Comparison of ENCODE assay signal across 31 cellular contexts in genomic region chr17:27751622-27752490, GRCh38. TPM values are rescaled to one million over a fixed set of nuclear protein-coding genes. Genes with fewer than 3 reads are reported as not detected.
DNase-seq lines count a peak whose midpoint lies in the region; ATAC-seq and TF ChIP-seq lines count a peak whose summit lies in the region.
"Had no signal": no experiment of that assay in that cellular context is flagged by ENCODE, and none has a peak within 500 bp of the region (broad histone marks: within the 10 kb centered on the region; RNA-seq: fewer than 3 reads in every experiment).

No MANE protein-coding gene starts in this region.

- DNase-seq in NCI-H82 (lab: John Stamatoyannopoulos, UW) (peak; percentile 48), NCI-H82 treated with DMSO at 0.1 percent for 48 hours (lab: John Stamatoyannopoulos, UW; ENCODE audit: unreplicated experiment) (no peak), H7 (peak; percentile 11), heart right ventricle (no peak), neuronal stem cell (ENCODE audit: low spot score) (no peak), GOT3 (lab: John Stamatoyannopoulos, UW) (no peak), GF-D8 (lab: John Stamatoyannopoulos, UW) (no peak), trophoblast cell (no peak)
- DNase-seq: activated CD4-positive, alpha-beta T cell treated with anti-CD3 and anti-CD28 coated beads for 36 hours; activated effector memory CD4-positive, alpha-beta T cell treated with anti-CD3 and anti-CD28 coated beads, Interleukin-2, amount 50 U/mL, for 16 hours; central memory CD4-positive, alpha-beta T cell; dermis blood vessel endothelial cell; DMS79; esophagus squamous epithelium; foreskin melanocyte; HCEC 1CT; NCI-H1092; NCI-H1694 treated with DMSO at 0.1 percent for 48 hours; NCI-H2171 treated with DMSO at 0.1 percent for 48 hours; SHP77 treated with DMSO at 0.1 percent for 48 hours; sigmoid colon; stimulated activated CD4-positive, alpha-beta T cell treated with anti-CD3 and anti-CD28 coated beads, Interleukin-12 subunit alpha, Interleukin-12 subunit beta, amount 100 ng/mL, for 4 hours; stimulated activated CD4-positive, alpha-beta T cell treated with anti-CD3 and anti-CD28 coated beads, Interleukin-2, amount 100 ng/mL, for 48 hours; stomach; thyroid gland had no signal

- H3K36me3 ChIP-seq in H7 (replicated peaks; ENCODE audit: control insufficient read depth, insufficient read depth, low read length) (no peaks in the 10 kb centered on the region), heart right ventricle (no peaks in the 10 kb centered on the region), neuronal stem cell (replicated peaks in 1 of 2; ENCODE audit: control insufficient read depth in 2 of 2, insufficient read depth in 2 of 2, low read length in 2 of 2) (no peaks in the 10 kb centered on the region), trophoblast cell (ENCODE audit: control insufficient read depth in 1 of 2, insufficient read depth in 2 of 2, low read length in 2 of 2) (no peaks in the 10 kb centered on the region)
- H3K36me3 ChIP-seq: esophagus squamous epithelium, prostate gland, sigmoid colon, stomach, thyroid gland had no signal

- H3K27ac ChIP-seq in heart right ventricle (no peak overlapping the region), neuronal stem cell (replicated peaks; ENCODE audit: low read length) (no peak overlapping the region), trophoblast cell (ENCODE audit: low read depth, low read length) (no peak overlapping the region)
- H3K27ac ChIP-seq: C4-2B, esophagus squamous epithelium, prostate gland, sigmoid colon, stomach, thyroid gland had no signal

- peak in 5 of 8 donors; percentile 30 to 52 (median 38) for ATAC-seq in heart right ventricle
- ATAC-seq: activated CD4-positive, alpha-beta T cell treated with anti-CD3 and anti-CD28 coated beads for 36 hours; Panc1 had no signal

- H2BK5ac ChIP-seq in neuronal stem cell (ENCODE audit: low read length) (no peak overlapping the region), trophoblast cell (ENCODE audit: low read depth, low read length, poor library complexity) (no peak overlapping the region)

- H4K91ac ChIP-seq in neuronal stem cell (ENCODE audit: low read depth, low read length, poor library complexity) (no peak overlapping the region), trophoblast cell (ENCODE audit: low read depth, low read length) (no peak overlapping the region)

- H3K79me2 ChIP-seq in trophoblast cell (ENCODE audit: control insufficient read depth, insufficient read depth, low read length, poor library complexity), result no peaks in the 10 kb centered on the region

- no peak overlapping the region for H2BK15ac ChIP-seq in neuronal stem cell (ENCODE audit: low read length)

- no peak overlapping the region for H3K4me2 ChIP-seq in neuronal stem cell (ENCODE audit: insufficient read depth, low read length, poor library complexity, severe bottlenecking)
- no peak overlapping the region for H3K4me2 ChIP-seq in trophoblast cell (ENCODE audit: low read length)

- H3K27me3 ChIP-seq in H7 (ENCODE audit: control insufficient read depth, insufficient read depth, low read length) (no peaks in the 10 kb centered on the region), heart right ventricle (no peaks in the 10 kb centered on the region), neuronal stem cell (ENCODE audit: control insufficient read depth in 3 of 3, insufficient read depth in 3 of 3, low read depth in 1 of 3, low read length in 3 of 3) (no peaks in the 10 kb centered on the region), trophoblast cell (ENCODE audit: insufficient read depth, low read length) (no peaks in the 10 kb centered on the region)
- H3K27me3 ChIP-seq: esophagus squamous epithelium, sigmoid colon, stomach, thyroid gland had no signal

- H3K9ac ChIP-seq in neuronal stem cell (ENCODE audit: low read depth, low read length, poor library complexity) (no peak overlapping the region), trophoblast cell (ENCODE audit: low read length) (no peak overlapping the region)

- H3K23ac ChIP-seq in neuronal stem cell (ENCODE audit: low read depth, low read length, poor library complexity), result no peak overlapping the region
- no peak overlapping the region for H3K23ac ChIP-seq in trophoblast cell (ENCODE audit: low read length)

- H3K4ac ChIP-seq in neuronal stem cell (ENCODE audit: low read length) (no peak overlapping the region), trophoblast cell (ENCODE audit: low read depth, low read length) (no peak overlapping the region)

- no peak overlapping the region for H4K8ac ChIP-seq in neuronal stem cell (ENCODE audit: low read depth, low read length)
- H4K8ac ChIP-seq in trophoblast cell (ENCODE audit: low read depth, low read length), result no peak overlapping the region

- H3K18ac ChIP-seq in neuronal stem cell (ENCODE audit: low read length) (peak overlapping the region; percentile 9), trophoblast cell (ENCODE audit: low read length) (no peak overlapping the region)

- H3K4me3 ChIP-seq in H7 (ENCODE audit: insufficient read depth, low read depth, low read length), result no peak overlapping the region
- no peak overlapping the region for H3K4me3 ChIP-seq in heart right ventricle
- H3K4me3 ChIP-seq in neuronal stem cell (ENCODE audit: low read length in 2 of 2), result no peak overlapping the region
- H3K4me3 ChIP-seq in trophoblast cell (ENCODE audit: low read depth, low read length), result no peak overlapping the region
- H3K4me3 ChIP-seq: esophagus squamous epithelium, prostate gland, sigmoid colon, stomach, thyroid gland had no signal

- H2BK120ac ChIP-seq in neuronal stem cell (ENCODE audit: low read depth, low read length) (no peak overlapping the region), trophoblast cell (ENCODE audit: insufficient read depth, low read length, poor library complexity) (no peak overlapping the region)

- no peak overlapping the region for H2BK12ac ChIP-seq in neuronal stem cell (ENCODE audit: low read length)
- H2BK12ac ChIP-seq in trophoblast cell (ENCODE audit: low read length), result no peak overlapping the region

- H3K4me1 ChIP-seq in heart right ventricle, result peaks cover 0 to under 1% (median 0%) of the 10 kb centered on the region in 9 donors
- peaks cover 2 to 5% of the 10 kb centered on the region in 2 donors for H3K4me1 ChIP-seq in neuronal stem cell (ENCODE audit: control insufficient read depth in 2 of 2, insufficient read depth in 1 of 2, low read depth in 1 of 2, low read length in 2 of 2)
- no peaks in the 10 kb centered on the region for H3K4me1 ChIP-seq in trophoblast cell (ENCODE audit: control insufficient read depth in 1 of 2, insufficient read depth in 2 of 2, low read length in 2 of 2)
- H3K4me1 ChIP-seq: Caco-2, prostate gland, sigmoid colon, stomach, thyroid gland had no signal

- H3K14ac ChIP-seq in neuronal stem cell (ENCODE audit: low read length) (no peak overlapping the region), trophoblast cell (ENCODE audit: low read length) (no peak overlapping the region)

- 78 to 81% methylated on average over 19 of the region's 19 CpGs for WGBS in heart right ventricle, 2 donors
- no CpG with 5 or more reads among the region's 19 CpGs for WGBS in neuronal stem cell (ENCODE audit: extremely low coverage in 2 of 2, insufficient read length in 2 of 2, insufficient replicate concordance in 1 of 2), 2 donors
- no CpG with 5 or more reads among the region's 19 CpGs for WGBS in trophoblast cell (ENCODE audit: extremely low coverage, insufficient coverage, insufficient read length)

- H3K79me1 ChIP-seq in neuronal stem cell (ENCODE audit: low read depth, low read length) (no peaks in the 10 kb centered on the region), trophoblast cell (ENCODE audit: low read length) (no peaks in the 10 kb centered on the region)

- H3K9me3 ChIP-seq in heart right ventricle (no peaks in the 10 kb centered on the region), neuronal stem cell (replicated peaks in 1 of 2; ENCODE audit: control insufficient read depth in 2 of 2, insufficient read depth in 1 of 2, low read depth in 1 of 2, low read length in 2 of 2) (no peaks in the 10 kb centered on the region), trophoblast cell (ENCODE audit: insufficient read depth, low read depth, low read length) (no peaks in the 10 kb centered on the region)
- H3K9me3 ChIP-seq: Caco-2, esophagus squamous epithelium, prostate gland, sigmoid colon, stomach, thyroid gland had no signal

- intact Hi-C loops in heart right ventricle (cut with DNase I), result loop anchor here in 4 of 10 donors (5.0 to 10.0 kb wide), 4 partner anchors 95 to 517 kb away; no protein-coding TSS in a partner anchor

- H4K12ac ChIP-seq in trophoblast cell (ENCODE audit: low read depth, low read length), result no peak overlapping the region

- TF ChIP-seq CTCF in heart right ventricle (IDR thresholded peaks at IDR 0.05), result no peak

- H2AK5ac ChIP-seq in neuronal stem cell (ENCODE audit: low read depth, low read length), result no peak overlapping the region
- H2AK5ac ChIP-seq in trophoblast cell (ENCODE audit: low read length), result no peak overlapping the region

- no peak overlapping the region for H2AFZ ChIP-seq in neuronal stem cell (ENCODE audit: low read length)
- H2AFZ ChIP-seq in trophoblast cell (ENCODE audit: insufficient read depth, low read length, poor library complexity), result no peak overlapping the region

RNA-seq across cellular contexts. Expression of gene NOS2, which starts 48.5 kb away (rescaled TPM):
- 1.6 and 2.1 TPM in 2 replicates for total RNA-seq in H7 (2014; rRNA removed; shearing (Covaris generic))
- 1 to 10 TPM in 1 of 10 donors, under 1 TPM in 8, not detected in 1; 0.10 to 1.6 (median 0.24) TPM for total RNA-seq in heart right ventricle
- under 1 TPM in 1 of 2 donors, not detected in 1; 0.06 TPM for polyA plus RNA-seq in heart right ventricle
- 2.5 TPM for polyA plus RNA-seq in neuronal stem cell (2013, experiment 1 of 2)
- polyA plus RNA-seq in neuronal stem cell (2013, experiment 2 of 2), result 2.5 TPM
- polyA plus RNA-seq in trophoblast cell (2013), result 64.6 and 66.1 TPM in 2 replicates
- total RNA-seq: A172; T-helper 2 cell treated with Interferon-gamma antibody and Interleukin-4, amounts not matched to agents 100 ng/mL and 5 ng/mL, for 36 hours had no signal

Comparison
In these comparisons a context has a peak if more than half of its experiments do, and no peak if none do; other contexts are left out.
1. DNase-seq: peak in NCI-H82 (single experiment) and H7 (single experiment); none in NCI-H82 treated with DMSO at 0.1 percent for 48 hours (single experiment), heart right ventricle (0 of 2), neuronal stem cell (single experiment), GOT3 (single experiment), GF-D8 (single experiment) and trophoblast cell (0 of 2).